ENCODE assay signal across 7 cellular contexts in genomic region chr1:27153927-27154358, GRCh38. TPM values are rescaled to one million over a fixed set of nuclear protein-coding genes. Genes with fewer than 3 reads are reported as not detected.
DNase-seq lines count a peak whose midpoint lies in the region; TF ChIP-seq lines count a peak whose summit lies in the region.

No MANE protein-coding gene starts in this region.

- H3K4me1 Mint-ChIP-seq in activated T-helper 1 cell treated with anti-CD3 and anti-CD28 coated beads, Interleukin-12 subunit alpha, Interleukin-12 subunit beta, Interleukin-2, Interleukin-4 antibody, amounts not matched to agents 30 ng/mL and 10 ng/mL and 1 ng/mL, durations not matched to agents 14 hours and 24 hours and 36 hours (ENCODE audit: low read depth) = peaks cover 57% of the 10 kb centered on the region
- H3K4me1 Mint-ChIP-seq in stimulated activated naive CD8-positive, alpha-beta T cell treated with anti-CD3 and anti-CD28 coated beads, Interleukin-15, Interleukin-2, amounts not matched to agents 100 ng/mL and 50 ng/mL, for 24 hours (ENCODE audit: low read depth) = peaks cover 63% of the 10 kb centered on the region

- no peaks in the 10 kb centered on the region for H3K27me3 ChIP-seq in HL-60 (ENCODE audit: insufficient read depth, poor library complexity, severe bottlenecking)

- peak overlapping the region; percentile 93 for H3K4me3 Mint-ChIP-seq in activated T-helper 1 cell treated with anti-CD3 and anti-CD28 coated beads, Interleukin-12 subunit alpha, Interleukin-12 subunit beta, Interleukin-2, Interleukin-4 antibody, amounts not matched to agents 30 ng/mL and 10 ng/mL and 1 ng/mL, durations not matched to agents 14 hours and 24 hours and 36 hours
- H3K4me3 Mint-ChIP-seq in stimulated activated naive CD8-positive, alpha-beta T cell treated with anti-CD3 and anti-CD28 coated beads, Interleukin-15, Interleukin-2, amounts not matched to agents 100 ng/mL and 50 ng/mL, for 24 hours = peak overlapping the region; percentile 89

- H3K4me3 ChIP-seq in HL-60 (replicated peaks; ENCODE audit: insufficient read depth, low read length) = peak overlapping the region; percentile 49

- peaks cover 2% of the 10 kb centered on the region for H3K36me3 Mint-ChIP-seq in activated T-helper 1 cell treated with anti-CD3 and anti-CD28 coated beads, Interleukin-12 subunit alpha, Interleukin-12 subunit beta, Interleukin-2, Interleukin-4 antibody, amounts not matched to agents 30 ng/mL and 10 ng/mL and 1 ng/mL, durations not matched to agents 14 hours and 24 hours and 36 hours (ENCODE audit: low read depth)
- no peaks in the 10 kb centered on the region for H3K36me3 Mint-ChIP-seq in stimulated activated naive CD8-positive, alpha-beta T cell treated with anti-CD3 and anti-CD28 coated beads, Interleukin-15, Interleukin-2, amounts not matched to agents 100 ng/mL and 50 ng/mL, for 24 hours (ENCODE audit: low read depth)

- no peak for TF ChIP-seq CTCF in HL-60 (IDR thresholded peaks at IDR 0.05; ENCODE audit: insufficient read depth, low read length)

- intact Hi-C loops in activated T-helper 1 cell treated with anti-CD3 and anti-CD28 coated beads, Interleukin-12 subunit alpha, Interleukin-12 subunit beta, Interleukin-2, Interleukin-4 antibody, amounts not matched to agents 30 ng/mL and 10 ng/mL and 1 ng/mL, durations not matched to agents 14 hours and 24 hours and 36 hours (cut with micrococcal nuclease) = loop anchor here (2.0 kb wide), 1 partner anchor 51 kb away; no protein-coding TSS in a partner anchor

- no peaks in the 10 kb centered on the region for H3K27me3 Mint-ChIP-seq in activated T-helper 1 cell treated with anti-CD3 and anti-CD28 coated beads, Interleukin-12 subunit alpha, Interleukin-12 subunit beta, Interleukin-2, Interleukin-4 antibody, amounts not matched to agents 30 ng/mL and 10 ng/mL and 1 ng/mL, durations not matched to agents 14 hours and 24 hours and 36 hours (ENCODE audit: insufficient read depth)
- H3K27me3 Mint-ChIP-seq in stimulated activated naive CD8-positive, alpha-beta T cell treated with anti-CD3 and anti-CD28 coated beads, Interleukin-15, Interleukin-2, amounts not matched to agents 100 ng/mL and 50 ng/mL, for 24 hours = no peaks in the 10 kb centered on the region

- DNase-seq in HL-60 (ENCODE audit: low read depth in 1 of 2, low spot score in 1 of 2) = no peak
- no peak for DNase-seq in activated T-helper 1 cell treated with anti-CD3 and anti-CD28 coated beads, Interleukin-12 subunit alpha, Interleukin-12 subunit beta, Interleukin-2, Interleukin-4 antibody, amounts not matched to agents 30 ng/mL and 10 ng/mL and 1 ng/mL, durations not matched to agents 14 hours and 24 hours and 36 hours (ENCODE audit: low spot score)
- DNase-seq in islet precursor cell = peak; percentile 54
- DNase-seq in HK-2 (ENCODE audit: unreplicated experiment) = no peak
- DNase-seq in OCI-M1 (lab: John Stamatoyannopoulos, UW) = no peak
- no peak for DNase-seq in stimulated activated CD4-positive, alpha-beta T cell treated with anti-CD3 and anti-CD28 coated beads, Interleukin-4, amount 100 ng/mL, for 4 hours

- H3K27ac Mint-ChIP-seq in activated T-helper 1 cell treated with anti-CD3 and anti-CD28 coated beads, Interleukin-12 subunit alpha, Interleukin-12 subunit beta, Interleukin-2, Interleukin-4 antibody, amounts not matched to agents 30 ng/mL and 10 ng/mL and 1 ng/mL, durations not matched to agents 14 hours and 24 hours and 36 hours = peak overlapping the region; percentile 93
- peak overlapping the region; percentile 81 for H3K27ac Mint-ChIP-seq in stimulated activated naive CD8-positive, alpha-beta T cell treated with anti-CD3 and anti-CD28 coated beads, Interleukin-15, Interleukin-2, amounts not matched to agents 100 ng/mL and 50 ng/mL, for 24 hours

- H3K9me3 Mint-ChIP-seq in activated T-helper 1 cell treated with anti-CD3 and anti-CD28 coated beads, Interleukin-12 subunit alpha, Interleukin-12 subunit beta, Interleukin-2, Interleukin-4 antibody, amounts not matched to agents 30 ng/mL and 10 ng/mL and 1 ng/mL, durations not matched to agents 14 hours and 24 hours and 36 hours = no peaks in the 10 kb centered on the region
- no peaks in the 10 kb centered on the region for H3K9me3 Mint-ChIP-seq in stimulated activated naive CD8-positive, alpha-beta T cell treated with anti-CD3 and anti-CD28 coated beads, Interleukin-15, Interleukin-2, amounts not matched to agents 100 ng/mL and 50 ng/mL, for 24 hours

- H3K27ac ChIP-seq in HL-60 (replicated peaks) = no peak overlapping the region

RNA-seq across cellular contexts. Expression of gene SLC9A1, which starts 1.0 kb away (rescaled TPM):
- total RNA-seq in activated T-helper 1 cell treated with anti-CD3 and anti-CD28 coated beads, Interleukin-12 subunit alpha, Interleukin-12 subunit beta, Interleukin-2, Interleukin-4 antibody, amounts not matched to agents 30 ng/mL and 10 ng/mL and 1 ng/mL, durations not matched to agents 14 hours and 24 hours and 36 hours = 27.9 and 28.8 TPM in 2 replicates
